ENCODE assay signal across 1 cellular context in genomic region chr21:33691945-33692594, GRCh38.
A peak's percentile ranks its signal among the peaks of the same experiment; 100 is the strongest.
TF ChIP-seq lines count a peak whose summit lies in the region.

No MANE protein-coding gene starts in this region.

TF ChIP-seq in HEK293, 187 proteins besides CTCF, POLR2A, EP300 and RAD21 (continued from another document):
- peak; percentile 30; the same call in 1 of the 2 replicates for TF ChIP-seq TRIM28 (IDR thresholded peaks at IDR 0.05; ENCODE audit: borderline replicate concordance, low read length)
- TF ChIP-seq ZNF148 (tag by site-specific recombination; IDR thresholded peaks at IDR 0.05; ENCODE audit: borderline replicate concordance) = no peak
